In the genomic region with DNA sequence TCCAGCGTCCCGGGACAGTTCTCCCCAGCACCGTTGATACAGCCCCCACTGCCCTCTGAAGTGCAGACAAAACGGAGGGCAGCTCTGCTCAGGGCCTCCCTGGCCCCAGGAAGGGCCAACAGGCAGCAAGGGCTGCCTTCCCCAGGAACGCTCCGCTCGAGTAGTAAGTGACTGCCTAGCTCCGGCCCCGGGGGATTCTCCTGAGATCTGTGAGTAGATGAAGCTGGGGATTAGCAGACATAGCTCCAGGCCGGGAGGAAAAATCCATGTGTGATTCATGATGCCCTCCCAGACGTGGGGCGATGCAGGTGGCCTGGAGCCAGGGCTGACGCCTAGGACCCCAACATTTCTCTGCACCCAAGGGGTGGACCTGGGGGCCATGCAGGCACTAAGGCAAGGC, we compare ENCODE assay signal across 26 cellular contexts.
"Had no signal": no experiment of that assay in that cellular context is flagged by ENCODE, and none has a peak within 500 bp of the region (broad histone marks: within the 10 kb centered on the region; RNA-seq: fewer than 3 reads in every experiment).

No MANE protein-coding gene starts in this region.

- H3K9me3 ChIP-seq: gastrocnemius medialis, heart left ventricle, lower lobe of right lung, ovary, psoas muscle, sigmoid colon, stomach, thyroid gland, vagina had no signal

- H3K4me3 ChIP-seq: gastrocnemius medialis, heart left ventricle, hepatocyte, lower lobe of right lung, ovary, psoas muscle, sigmoid colon, stomach, thyroid gland, vagina had no signal

- H3K9me3 Mint-ChIP-seq: natural killer cell; stimulated activated effector memory CD8-positive, alpha-beta T cell treated with anti-CD3 and anti-CD28 coated beads, Interleukin-12 subunit alpha, Interleukin-12 subunit beta, amount 100 ng/mL, for 72 hours had no signal

- DNase-seq: cortex of kidney; effector CD4-positive, alpha-beta T cell; foreskin fibroblast; gastrocnemius medialis; heart left ventricle; left cardiac atrium; left ventricle myocardium superior; lower lobe of right lung; natural killer cell; occipital lobe; ovary; posterior cingulate gyrus; psoas muscle; right cardiac atrium; sigmoid colon; stimulated activated CD4-positive, alpha-beta T cell treated with anti-CD3 and anti-CD28 coated beads, Interleukin-2, amount 100 ng/mL, for 24 hours; stimulated activated CD4-positive, alpha-beta T cell treated with anti-CD3 and anti-CD28 coated beads, Interleukin-4, amount 100 ng/mL, for 24 hours; stimulated activated naive CD4-positive, alpha-beta T cell treated with Interleukin-2 at 50 U/mL for 16 hours; stomach; thyroid gland; trophoblast cell had no signal

- H3K4me2 ChIP-seq: hepatocyte had no signal

- H3K36me3 Mint-ChIP-seq: natural killer cell; stimulated activated effector memory CD8-positive, alpha-beta T cell treated with anti-CD3 and anti-CD28 coated beads, Interleukin-12 subunit alpha, Interleukin-12 subunit beta, amount 100 ng/mL, for 72 hours had no signal

- H3K4me1 ChIP-seq: gastrocnemius medialis, lower lobe of right lung, psoas muscle, stomach, vagina had no signal

- H3K27ac ChIP-seq: epithelial cell of prostate, gastrocnemius medialis, heart left ventricle, hepatocyte, lower lobe of right lung, ovary, psoas muscle, sigmoid colon, stomach, thyroid gland, vagina had no signal

- H3K4me3 Mint-ChIP-seq: natural killer cell; stimulated activated effector memory CD8-positive, alpha-beta T cell treated with anti-CD3 and anti-CD28 coated beads, Interleukin-12 subunit alpha, Interleukin-12 subunit beta, amount 100 ng/mL, for 72 hours had no signal

- H3K79me2 ChIP-seq: hepatocyte had no signal

- H3K27me3 ChIP-seq: ovary, sigmoid colon, thyroid gland, vagina had no signal

- H3K36me3 ChIP-seq: gastrocnemius medialis, heart left ventricle, lower lobe of right lung, ovary, sigmoid colon, stomach, thyroid gland, vagina had no signal

- H3K27ac Mint-ChIP-seq: natural killer cell; stimulated activated effector memory CD8-positive, alpha-beta T cell treated with anti-CD3 and anti-CD28 coated beads, Interleukin-12 subunit alpha, Interleukin-12 subunit beta, amount 100 ng/mL, for 72 hours had no signal

- ATAC-seq: esophagus mucosa; gastrocnemius medialis; heart left ventricle; left cardiac atrium; left ventricle myocardium superior; lower lobe of right lung; natural killer cell; psoas muscle; right cardiac atrium; stimulated activated effector memory CD8-positive, alpha-beta T cell treated with anti-CD3 and anti-CD28 coated beads, Interleukin-12 subunit alpha, Interleukin-12 subunit beta, amount 100 ng/mL, for 72 hours had no signal

- H3K4me1 Mint-ChIP-seq: stimulated activated effector memory CD8-positive, alpha-beta T cell treated with anti-CD3 and anti-CD28 coated beads, Interleukin-12 subunit alpha, Interleukin-12 subunit beta, amount 100 ng/mL, for 72 hours had no signal
